Comparison of ENCODE assay signal across 29 cellular contexts in the genomic region with DNA sequence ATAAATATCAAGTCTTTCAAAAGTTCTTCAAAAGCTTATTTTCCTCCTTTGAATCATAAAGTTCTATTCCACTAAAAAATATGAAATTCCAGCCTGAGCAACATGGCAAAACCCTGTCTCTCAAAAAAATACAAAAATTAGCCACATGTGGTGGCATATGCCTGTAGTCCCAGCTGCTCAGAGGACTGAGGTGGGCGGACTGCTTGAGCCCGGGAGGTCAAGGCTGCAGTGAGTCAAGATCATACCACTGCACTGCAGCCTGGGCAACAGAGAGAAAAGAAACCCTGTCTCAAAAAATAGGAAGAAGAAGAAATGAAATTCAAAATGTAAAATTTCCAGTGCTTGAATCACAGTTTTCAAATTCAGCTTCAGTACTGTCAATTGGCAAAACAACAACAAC. TPM values are rescaled to one million over a fixed set of nuclear protein-coding genes. Genes with fewer than 3 reads are reported as not detected.
A peak's percentile ranks its signal among the peaks of the same experiment; 100 is the strongest.
DNase-seq lines count a peak whose midpoint lies in the region; ATAC-seq lines count a peak whose summit lies in the region.
"Had no signal": no experiment of that assay in that cellular context is flagged by ENCODE, and none has a peak within 500 bp of the region (broad histone marks: within the 10 kb centered on the region; RNA-seq: fewer than 3 reads in every experiment).

No MANE protein-coding gene starts in this region.

- CTCF ChIA-PET in naive thymus-derived CD4-positive, alpha-beta T cell (lab: Charles Lee), result no interaction called here

- no peak overlapping the region for H3K27ac ChIP-seq in naive thymus-derived CD4-positive, alpha-beta T cell (ENCODE audit: low read depth, low read length)
- H3K27ac ChIP-seq: body of pancreas, neutrophil, Peyer's patch, SJSA1, spleen had no signal

- H3K4me1 Mint-ChIP-seq in naive thymus-derived CD4-positive, alpha-beta T cell, result peaks cover 0 to 2% (median 0%) of the 10 kb centered on the region in 7 donors
- H3K4me1 Mint-ChIP-seq: CD4-positive, alpha-beta memory T cell had no signal

- ATAC-seq in naive thymus-derived CD4-positive, alpha-beta T cell, result no peak
- ATAC-seq: activated T-cell treated with anti-CD3 and anti-CD28 coated beads, Interleukin-2, amount 50 U/mL, for 72 hours; body of pancreas; left ventricle myocardium superior; mucosa of descending colon; stimulated activated naive CD8-positive, alpha-beta T cell treated with anti-CD3 and anti-CD28 coated beads, Interleukin-15, Interleukin-2, amounts not matched to agents 100 U/mL and 50 U/mL, for 24 hours had no signal

- peak; percentile 5 for DNase-seq in HT1080 (ENCODE audit: low read depth)
- DNase-seq in amniotic epithelial cell (ENCODE audit: low read depth), result peak; percentile 22
- DNase-seq in foreskin melanocyte, result peak; percentile 12
- no peak for DNase-seq in cerebellar nuclear complex (lab: John Stamatoyannopoulos, UW)
- DNase-seq in effector CD8-positive, alpha-beta T cell (lab: John Stamatoyannopoulos, UW), result no peak
- no peak for DNase-seq in naive thymus-derived CD4-positive, alpha-beta T cell
- DNase-seq in NCI-H1417 (lab: John Stamatoyannopoulos, UW), result no peak
- DNase-seq: activated CD4-positive, alpha-beta T cell treated with anti-CD3 and anti-CD28 coated beads for 48 hours; activated naive CD4-positive, alpha-beta T cell treated with anti-CD3 and anti-CD28 coated beads, Interleukin-2, amount 50 U/mL, for 16 hours; activated T-cell treated with anti-CD3 and anti-CD28 coated beads, Interleukin-2, amount 50 U/mL, for 72 hours; body of pancreas; CD4-positive, alpha-beta memory T cell; DMS 273 treated with DMSO at 0.1 percent for 48 hours; Karpas-422; left ventricle myocardium superior; mucosa of descending colon; NCI-H1105; NCI-H2029 treated with DMSO at 0.1 percent for 48 hours; NCI-H446; Peyer's patch; spleen; stimulated activated CD4-positive, alpha-beta T cell treated with anti-CD3 and anti-CD28 coated beads, Interleukin-4, amount 100 ng/mL, for 4 hours; stimulated activated naive CD8-positive, alpha-beta T cell treated with anti-CD3 and anti-CD28 coated beads, Interleukin-15, Interleukin-2, amounts not matched to agents 100 U/mL and 50 U/mL, for 24 hours had no signal

- peaks cover 0 to 2% (median 0%) of the 10 kb centered on the region in 11 donors for H3K9me3 Mint-ChIP-seq in naive thymus-derived CD4-positive, alpha-beta T cell
- H3K9me3 Mint-ChIP-seq: activated T-cell treated with anti-CD3 and anti-CD28 coated beads, Interleukin-2, amount 50 U/mL, for 72 hours; CD4-positive, alpha-beta memory T cell; dendritic cell treated with granulocyte-macrophage colony-stimulating factor and Interleukin-4, amounts not matched to agents 40 ng/mL and 50 ng/mL, for 4 days; T-helper 1 cell treated with Interleukin-12 subunit alpha and Interleukin-12 subunit beta and Interleukin-4 antibody, amounts not matched to agents 30 μg/mL and 1 μg/mL, for 36 hours had no signal

- H3K4me2 ChIP-seq in skeletal muscle satellite cell (ENCODE audit: low read length), result peak overlapping the region; percentile 4

- H3K4me3 ChIP-seq in skeletal muscle satellite cell (ENCODE audit: low read length), result no peak overlapping the region
- no peak overlapping the region for H3K4me3 ChIP-seq in naive thymus-derived CD4-positive, alpha-beta T cell (ENCODE audit: low read length)
- H3K4me3 ChIP-seq: body of pancreas, mucosa of descending colon, Peyer's patch, SJSA1, spleen, tibial nerve had no signal

- H3K9me3 ChIP-seq in skeletal muscle satellite cell (replicated peaks; ENCODE audit: low read length), result no peaks in the 10 kb centered on the region
- H3K9me3 ChIP-seq in naive thymus-derived CD4-positive, alpha-beta T cell (ENCODE audit: control insufficient read depth in 2 of 3, low read length in 3 of 3), result no peaks in the 10 kb centered on the region
- H3K9me3 ChIP-seq: body of pancreas, mucosa of descending colon, neutrophil, Peyer's patch, SJSA1, spleen, tibial nerve had no signal

- no peak overlapping the region for H3K4me3 Mint-ChIP-seq in naive thymus-derived CD4-positive, alpha-beta T cell
- H3K4me3 Mint-ChIP-seq: activated T-cell treated with anti-CD3 and anti-CD28 coated beads, Interleukin-2, amount 50 U/mL, for 72 hours; CD4-positive, alpha-beta memory T cell; dendritic cell treated with granulocyte-macrophage colony-stimulating factor and Interleukin-4, amounts not matched to agents 40 ng/mL and 50 ng/mL, for 4 days; T-helper 1 cell treated with Interleukin-12 subunit alpha and Interleukin-12 subunit beta and Interleukin-4 antibody, amounts not matched to agents 30 μg/mL and 1 μg/mL, for 36 hours had no signal

- no peaks in the 10 kb centered on the region for H3K36me3 ChIP-seq in skeletal muscle satellite cell (ENCODE audit: insufficient read depth, low read length)
- no peaks in the 10 kb centered on the region for H3K36me3 ChIP-seq in naive thymus-derived CD4-positive, alpha-beta T cell (ENCODE audit: control insufficient read depth in 2 of 3, insufficient read depth in 3 of 3, low read length in 3 of 3)
- H3K36me3 ChIP-seq: neutrophil, Peyer's patch, SJSA1, spleen had no signal

- peaks cover 7% of the 10 kb centered on the region for H3K4me1 ChIP-seq in skeletal muscle satellite cell (ENCODE audit: control insufficient read depth, insufficient read depth, low read length)
- H3K4me1 ChIP-seq in naive thymus-derived CD4-positive, alpha-beta T cell (ENCODE audit: control insufficient read depth in 2 of 2, insufficient read depth in 2 of 2, low read length in 2 of 2), result no peaks in the 10 kb centered on the region
- H3K4me1 ChIP-seq: body of pancreas, Peyer's patch, SJSA1 had no signal

- no peak overlapping the region for H3K27ac Mint-ChIP-seq in naive thymus-derived CD4-positive, alpha-beta T cell
- H3K27ac Mint-ChIP-seq: activated T-cell treated with anti-CD3 and anti-CD28 coated beads, Interleukin-2, amount 50 U/mL, for 72 hours; CD4-positive, alpha-beta memory T cell; dendritic cell treated with granulocyte-macrophage colony-stimulating factor and Interleukin-4, amounts not matched to agents 40 ng/mL and 50 ng/mL, for 4 days; T-helper 1 cell treated with Interleukin-12 subunit alpha and Interleukin-12 subunit beta and Interleukin-4 antibody, amounts not matched to agents 30 μg/mL and 1 μg/mL, for 36 hours had no signal

- no peaks in the 10 kb centered on the region for H3K27me3 ChIP-seq in skeletal muscle satellite cell (ENCODE audit: control insufficient read depth, insufficient read depth, low read length)
- no peaks in the 10 kb centered on the region for H3K27me3 ChIP-seq in naive thymus-derived CD4-positive, alpha-beta T cell (ENCODE audit: control insufficient read depth in 2 of 2, insufficient read depth in 2 of 2, low read length in 2 of 2)
- H3K27me3 ChIP-seq: body of pancreas, neutrophil, Peyer's patch, SJSA1, spleen, tibial nerve had no signal

- peaks cover 0 to 5% (median 0%) of the 10 kb centered on the region in 5 donors for H3K27me3 Mint-ChIP-seq in naive thymus-derived CD4-positive, alpha-beta T cell
- H3K27me3 Mint-ChIP-seq: dendritic cell treated with granulocyte-macrophage colony-stimulating factor and Interleukin-4, amounts not matched to agents 40 ng/mL and 50 ng/mL, for 4 days had no signal

- POLR2A ChIA-PET in naive thymus-derived CD4-positive, alpha-beta T cell (lab: Charles Lee), result no interaction called here

- H3K36me3 Mint-ChIP-seq in naive thymus-derived CD4-positive, alpha-beta T cell, result peaks cover 0 to 4% (median 3%) of the 10 kb centered on the region in 5 donors

- peak overlapping the region; percentile 50 for H3K9ac ChIP-seq in skeletal muscle satellite cell (ENCODE audit: low read depth, low read length)

- intact Hi-C loops in naive thymus-derived CD4-positive, alpha-beta T cell (cut with micrococcal nuclease), result no loop called here

RNA-seq across cellular contexts. Expression of gene CAB39L, which starts 24.6 kb away (rescaled TPM):
- total RNA-seq in HT1080 (2014; rRNA removed; shearing (Covaris generic)), result 1.5 and 2.1 TPM in 2 replicates
- polyA plus RNA-seq in HT1080 (2015; cell fraction: cytosol; rRNA removed), result 1.7 and 3.2 TPM in 2 replicates
- 1.9 and 2.1 TPM in 2 replicates for polyA plus RNA-seq in HT1080 (2015; cell fraction: nucleus; rRNA removed)
- total RNA-seq in skeletal muscle satellite cell (2012; rRNA removed), result 9.1 and 9.4 TPM in 2 replicates
- total RNA-seq in naive thymus-derived CD4-positive, alpha-beta T cell, result 1 to 10 TPM; 2.9 to 5.9 (median 4.6) TPM
- 1 to 10 TPM; 4.3 to 4.9 TPM for polyA plus RNA-seq in naive thymus-derived CD4-positive, alpha-beta T cell

RNA-seq across cellular contexts. Expression of gene SETDB2, which starts 24.8 kb away (rescaled TPM):
- total RNA-seq in HT1080 (2014; rRNA removed; shearing (Covaris generic)), result 4.2 and 5.1 TPM in 2 replicates
- polyA plus RNA-seq in HT1080 (2015; cell fraction: cytosol; rRNA removed), result 3.7 and 5.2 TPM in 2 replicates
- 6.6 and 7.0 TPM in 2 replicates for polyA plus RNA-seq in HT1080 (2015; cell fraction: nucleus; rRNA removed)
- 4.2 and 4.8 TPM in 2 replicates for total RNA-seq in skeletal muscle satellite cell (2012; rRNA removed)
- total RNA-seq in naive thymus-derived CD4-positive, alpha-beta T cell, result 10 to 100 TPM; 16.7 to 30.0 (median 20.3) TPM
- polyA plus RNA-seq in naive thymus-derived CD4-positive, alpha-beta T cell, result 10 to 100 TPM; 14.3 to 15.0 TPM

Comparison
In these comparisons a context has a peak if more than half of its experiments do, and no peak if none do; other contexts are left out.
1. DNase-seq: peak in HT1080 (single experiment), amniotic epithelial cell (single experiment) and foreskin melanocyte (single experiment); none in cerebellar nuclear complex (0 of 2), effector CD8-positive, alpha-beta T cell (single experiment), naive thymus-derived CD4-positive, alpha-beta T cell (0 of 9) and NCI-H1417 (0 of 3).